8 cellular contexts compared by ENCODE assay signal in genomic region chr21:33801424-33802405, GRCh38.
DNase-seq lines count a peak whose midpoint lies in the region; ATAC-seq and TF ChIP-seq lines count a peak whose summit lies in the region.

No MANE protein-coding gene starts in this region.

- peak; percentile 84 for DNase-seq in GM23248
- peak; percentile 91 for DNase-seq in NCI-H2107 (lab: John Stamatoyannopoulos, UW)
- peak; percentile 62 to 63 for DNase-seq in breast epithelium (ENCODE audit: low spot score in 2 of 2)
- DNase-seq in prostate gland (ENCODE audit: low spot score): peak; percentile 95
- no peak for DNase-seq in dorsolateral prefrontal cortex
- DNase-seq in amygdala (lab: John Stamatoyannopoulos, UW): no peak

- 81 to 84% methylated on average over 8 of the region's 8 CpGs for WGBS in GM23248 (ENCODE audit: low coverage in 1 of 2, low lambda C conversion rate in 2 of 2, missing lambda C conversion rate in 2 of 2), 2 experiments
- 23% methylated on average over 8 of the region's 8 CpGs for WGBS in prostate gland

- TF ChIP-seq POLR2A in breast epithelium (IDR thresholded peaks at IDR 0.05) (no peak), prostate gland (IDR thresholded peaks at IDR 0.05) (no peak)

- H3K27me3 ChIP-seq in GM23248 (replicated peaks; ENCODE audit: insufficient read depth) (no peaks in the 10 kb centered on the region), breast epithelium (no peaks in the 10 kb centered on the region), prostate gland (replicated peaks; ENCODE audit: insufficient read depth) (no peaks in the 10 kb centered on the region), dorsolateral prefrontal cortex (no peaks in the 10 kb centered on the region)

- no peaks in the 10 kb centered on the region for H4K20me1 ChIP-seq in GM23248 (ENCODE audit: insufficient read depth)

- no peaks in the 10 kb centered on the region for H3K9me3 ChIP-seq in GM23248 (ENCODE audit: low read depth)
- no peaks in the 10 kb centered on the region for H3K9me3 ChIP-seq in breast epithelium
- H3K9me3 ChIP-seq in prostate gland: no peaks in the 10 kb centered on the region

- H2AFZ ChIP-seq in GM23248: no peak overlapping the region

- H3K9ac ChIP-seq in GM23248: no peak overlapping the region

- peaks cover 13% of the 10 kb centered on the region for H3F3A ChIP-seq in GM23248 (ENCODE audit: insufficient read depth)

- ATAC-seq in GM21526 (IDR thresholded peaks at IDR 0.05; ENCODE audit: low FRiP score, unreplicated experiment) (no peak), GM18868 (IDR thresholded peaks at IDR 0.05; ENCODE audit: unreplicated experiment) (no peak)

- no peaks in the 10 kb centered on the region for H3K9me2 ChIP-seq in GM23248 (ENCODE audit: insufficient read depth)

- in situ Hi-C loops in GM23248 (cut with MboI): no loop called here

- H3K4me2 ChIP-seq in GM23248 (ENCODE audit: unreplicated experiment): no peak overlapping the region

- TF ChIP-seq CTCF in breast epithelium (IDR thresholded peaks at IDR 0.05): no peak
- no peak for TF ChIP-seq CTCF in prostate gland (IDR thresholded peaks at IDR 0.05)
- no peak for TF ChIP-seq CTCF in dorsolateral prefrontal cortex (IDR thresholded peaks at IDR 0.05 in 54 of 56, conservative IDR thresholded peaks at IDR 0.05 in 2 of 56; ENCODE audit: low read depth in 1 of 56, partially characterized antibody in 56 of 56)

- H3K4me1 ChIP-seq in GM23248 (ENCODE audit: insufficient read depth) (peaks cover 14% of the 10 kb centered on the region), breast epithelium (no peaks in the 10 kb centered on the region), prostate gland (replicated peaks) (peaks cover 7% of the 10 kb centered on the region)

- H3K36me3 ChIP-seq in GM23248 (ENCODE audit: low read depth): peaks cover 6% of the 10 kb centered on the region; the same call in 1 of the 2 replicates
- H3K36me3 ChIP-seq in breast epithelium: no peaks in the 10 kb centered on the region
- H3K36me3 ChIP-seq in prostate gland: no peaks in the 10 kb centered on the region

- H3K27ac ChIP-seq in GM23248 (0 out of 2 replicates have a peak overlapping the region, but pooled peaks have one; percentile 1), breast epithelium (peak overlapping the region; percentile 43 to 70), prostate gland (peak overlapping the region; percentile 48 to 73), dorsolateral prefrontal cortex (peak overlapping the region in 1 of 59 donors; percentile 38)

- no peaks in the 10 kb centered on the region for H3K79me2 ChIP-seq in GM23248 (ENCODE audit: insufficient read depth)

- intact Hi-C loops in breast epithelium (cut with DNase I; ENCODE audit: low total_unique reads): no loop called here
- intact Hi-C loops in prostate gland (cut with DNase I): no loop called here
- intact Hi-C loops in dorsolateral prefrontal cortex (cut with DNase I): no loop called here

- H3K4me3 ChIP-seq in GM23248: no peak overlapping the region
- no peak overlapping the region for H3K4me3 ChIP-seq in breast epithelium
- H3K4me3 ChIP-seq in prostate gland: no peak overlapping the region
- H3K4me3 ChIP-seq in dorsolateral prefrontal cortex: no peak overlapping the region

Comparison
In these comparisons a context has a peak if more than half of its experiments do, and no peak if none do; other contexts are left out.
1. DNase-seq: peak in GM23248 (single experiment), NCI-H2107 (single experiment), breast epithelium (2 of 2) and prostate gland (single experiment); none in dorsolateral prefrontal cortex (0 of 10) and amygdala (0 of 56).